In genomic region chr16:2108446-2109270, GRCh38 we compare ENCODE assay signal across 9 cellular contexts. TPM values are rescaled to one million over a fixed set of nuclear protein-coding genes. Genes with fewer than 3 reads are reported as not detected.
DNase-seq lines count a peak whose midpoint lies in the region; ATAC-seq and TF ChIP-seq lines count a peak whose summit lies in the region.
"Not testable (repeated sequence)": the region's sequence is repeated elsewhere in the genome, so short reads cannot be mapped to it uniquely, and the experiment has no call there.
"Had no signal": no experiment of that assay in that cellular context is flagged by ENCODE, and none has a peak within 500 bp of the region (broad histone marks: within the 10 kb centered on the region; RNA-seq: fewer than 3 reads in every experiment).

No MANE protein-coding gene starts in this region.

- H3K36me3 ChIP-seq in gastroesophageal sphincter = peaks cover 0 to 95% of the 10 kb centered on the region in 2 donors
- H3K36me3 ChIP-seq in naive thymus-derived CD4-positive, alpha-beta T cell (ENCODE audit: control insufficient read depth in 2 of 3, insufficient read depth in 3 of 3, low read length in 3 of 3) = peaks cover 0 to 34% (median 0%) of the 10 kb centered on the region in 3 experiments
- peaks cover 0 to 71% of the 10 kb centered on the region in 2 donors for H3K36me3 ChIP-seq in psoas muscle (ENCODE audit: insufficient read depth in 1 of 2, low read depth in 1 of 2)
- peaks cover 32% of the 10 kb centered on the region for H3K36me3 ChIP-seq in upper lobe of right lung

- not testable (repeated sequence) for H3K4me1 Mint-ChIP-seq in chondrocyte (ENCODE audit: low read depth); naive thymus-derived CD4-positive, alpha-beta T cell

- TF ChIP-seq CTCF in chondrocyte (IDR thresholded peaks at IDR 0.05); gastroesophageal sphincter (IDR thresholded peaks at IDR 0.05); psoas muscle (IDR thresholded peaks at IDR 0.05); upper lobe of right lung (IDR thresholded peaks at IDR 0.05): not testable (repeated sequence)

- not testable (repeated sequence) for H3K9me3 Mint-ChIP-seq in chondrocyte (ENCODE audit: low read depth); naive thymus-derived CD4-positive, alpha-beta T cell

- not testable (repeated sequence) for H3K36me3 Mint-ChIP-seq in chondrocyte (ENCODE audit: low read depth); naive thymus-derived CD4-positive, alpha-beta T cell

- H3K4me3 ChIP-seq in gastroesophageal sphincter; naive thymus-derived CD4-positive, alpha-beta T cell (ENCODE audit: low read length); psoas muscle; upper lobe of right lung: not testable (repeated sequence)

- TF ChIP-seq POLR2A in gastroesophageal sphincter (IDR thresholded peaks at IDR 0.05) = not testable (repeated sequence)

- intact Hi-C loops in left cardiac atrium (cut with DNase I) = loop anchor here in 1 of 2 donors (10.0 kb wide), 1 partner anchor 54 kb away; no protein-coding TSS in a partner anchor
- intact Hi-C loops in left colon (cut with DNase I, micrococcal nuclease); naive thymus-derived CD4-positive, alpha-beta T cell (cut with micrococcal nuclease); psoas muscle (cut with DNase I); upper lobe of right lung (cut with DNase I): not testable (repeated sequence)

- H3K4me1 ChIP-seq in gastroesophageal sphincter; naive thymus-derived CD4-positive, alpha-beta T cell (ENCODE audit: control insufficient read depth in 2 of 2, insufficient read depth in 2 of 2, low read length in 2 of 2); psoas muscle; upper lobe of right lung: not testable (repeated sequence)

- H3K27ac ChIP-seq in gastroesophageal sphincter; naive thymus-derived CD4-positive, alpha-beta T cell (ENCODE audit: low read depth, low read length); psoas muscle; upper lobe of right lung: not testable (repeated sequence)

- WGBS in gastroesophageal sphincter (ENCODE audit: low coverage in 1 of 2), 2 donors = no CpG with 5 or more reads among the region's 73 CpGs
- WGBS in psoas muscle, 3 donors = 95 to 96% (median 96%) methylated on average over 63 to 73 of the region's 73 CpGs

- not testable (repeated sequence) for H3K27me3 ChIP-seq in gastroesophageal sphincter; naive thymus-derived CD4-positive, alpha-beta T cell (ENCODE audit: control insufficient read depth in 2 of 2, insufficient read depth in 2 of 2, low read length in 2 of 2); psoas muscle (ENCODE audit: insufficient read depth in 3 of 3, low read length in 2 of 3); upper lobe of right lung

- H3K4me3 Mint-ChIP-seq in chondrocyte (ENCODE audit: unreplicated experiment); naive thymus-derived CD4-positive, alpha-beta T cell: not testable (repeated sequence)

- not testable (repeated sequence) for H3K9me3 ChIP-seq in gastroesophageal sphincter; naive thymus-derived CD4-positive, alpha-beta T cell (ENCODE audit: control insufficient read depth in 2 of 3, low read length in 3 of 3); psoas muscle; upper lobe of right lung

- CTCF ChIA-PET in naive thymus-derived CD4-positive, alpha-beta T cell (lab: Charles Lee) = not testable (repeated sequence)

- ATAC-seq in gastroesophageal sphincter (peak; percentile 29), left cardiac atrium (peak; percentile 17), left colon (peak; percentile 15), psoas muscle (peak; percentile 12 to 22 (median 13)), upper lobe of right lung (peak; percentile 12)
- ATAC-seq in naive thymus-derived CD4-positive, alpha-beta T cell = peak; percentile 14

- POLR2A ChIA-PET in naive thymus-derived CD4-positive, alpha-beta T cell (lab: Charles Lee) = not testable (repeated sequence)

- H3K27ac Mint-ChIP-seq in chondrocyte (ENCODE audit: unreplicated experiment); naive thymus-derived CD4-positive, alpha-beta T cell: not testable (repeated sequence)

- not testable (repeated sequence) for H3K27me3 Mint-ChIP-seq in chondrocyte (ENCODE audit: low read depth); naive thymus-derived CD4-positive, alpha-beta T cell

- not testable (repeated sequence) for TF ChIP-seq EP300 in gastroesophageal sphincter (IDR thresholded peaks at IDR 0.05)

- peak; percentile 88 for DNase-seq in chondrocyte (ENCODE audit: low spot score)
- not testable (repeated sequence) for DNase-seq in left cardiac atrium; left colon; naive thymus-derived CD4-positive, alpha-beta T cell; psoas muscle; upper lobe of right lung

RNA-seq across cellular contexts. Expression of gene PKD1, which starts 27.0 kb away (rescaled TPM):
- total RNA-seq in chondrocyte (131 to 230 TPM (median 216 TPM) in 3 replicates), gastroesophageal sphincter (100 to 1,000 TPM; 181 to 492 (median 352) TPM), left cardiac atrium (100 to 1,000 TPM in 1 of 2 donors, 10 to 100 TPM in 1; 82.2 to 104 TPM), left colon (10 to 100 TPM; 75.1 to 76.7 TPM), psoas muscle (100 to 1,000 TPM in 1 of 4 donors, 10 to 100 TPM in 3; 59.1 to 123 (median 86.0) TPM), upper lobe of right lung (84.8 TPM)
- total RNA-seq in naive thymus-derived CD4-positive, alpha-beta T cell = 100 to 1,000 TPM in 2 of 5 experiments, 10 to 100 TPM in 3; 82.8 to 153 (median 98.3) TPM
- polyA plus RNA-seq in naive thymus-derived CD4-positive, alpha-beta T cell = 1 to 10 TPM; 4.9 to 9.8 TPM
- polyA plus RNA-seq in psoas muscle = 10 to 100 TPM; 33.9 to 93.3 (median 58.4) TPM

RNA-seq across cellular contexts. Expression of gene RAB26, which starts 39.8 kb away (rescaled TPM):
- total RNA-seq in chondrocyte (0.28 to 1.1 TPM (median 0.80 TPM) in 3 replicates), gastroesophageal sphincter (1 to 10 TPM in 1 of 4 donors, under 1 TPM in 1, not detected in 2; 0.39 to 1.0 TPM), left cardiac atrium (under 1 TPM; 0.81 to 0.88 TPM), left colon (10 to 100 TPM; 24.9 to 27.2 TPM), psoas muscle (1 to 10 TPM in 1 of 4 donors, under 1 TPM in 3; 0.32 to 1.7 (median 0.83) TPM), upper lobe of right lung (0.67 TPM)
- total RNA-seq in naive thymus-derived CD4-positive, alpha-beta T cell = under 1 TPM in 1 of 5 experiments, not detected in 4; 0.86 TPM
- polyA plus RNA-seq in naive thymus-derived CD4-positive, alpha-beta T cell = under 1 TPM; 0.29 to 0.66 TPM
- polyA plus RNA-seq in psoas muscle = under 1 TPM; 0.17 to 0.31 (median 0.21) TPM
- total RNA-seq: A172; CD8-positive, alpha-beta T cell had no signal

RNA-seq across cellular contexts. Expression of gene TRAF7, which starts 46.9 kb away (rescaled TPM):
- total RNA-seq in chondrocyte (62.1 to 71.3 TPM (median 63.4 TPM) in 3 replicates), gastroesophageal sphincter (10 to 100 TPM; 36.3 to 70.1 (median 56.3) TPM), left cardiac atrium (10 to 100 TPM; 31.1 to 34.9 TPM), left colon (10 to 100 TPM; 94.5 to 99.8 TPM), psoas muscle (10 to 100 TPM; 15.6 to 47.5 (median 38.9) TPM), upper lobe of right lung (64.3 TPM)
- total RNA-seq in naive thymus-derived CD4-positive, alpha-beta T cell = 10 to 100 TPM; 30.0 to 58.3 (median 36.7) TPM
- 1 to 10 TPM; 4.8 to 6.8 TPM for polyA plus RNA-seq in naive thymus-derived CD4-positive, alpha-beta T cell
- 10 to 100 TPM; 20.8 to 39.1 (median 27.3) TPM for polyA plus RNA-seq in psoas muscle

Comparison
In these comparisons a context has a peak if more than half of its experiments do, and no peak if none do; other contexts are left out.
1. RNA of gene RAB26, which starts 39.8 kb away (total RNA-seq): 24.9 to 27.2 TPM in left colon; 0.32 to 1.7 TPM in psoas muscle, 0.81 to 0.88 TPM in left cardiac atrium, 0.28 to 1.1 TPM in chondrocyte, 0.67 TPM in upper lobe of right lung (single experiment), 0.39 to 1.0 TPM in gastroesophageal sphincter and 0.86 TPM in naive thymus-derived CD4-positive, alpha-beta T cell; every median in the first group is over 4 times any median in the second.
2. Peak in every context shown above with its lines, with median percentiles within 50 percentile points of each other: ATAC-seq.